In the genomic region with DNA sequence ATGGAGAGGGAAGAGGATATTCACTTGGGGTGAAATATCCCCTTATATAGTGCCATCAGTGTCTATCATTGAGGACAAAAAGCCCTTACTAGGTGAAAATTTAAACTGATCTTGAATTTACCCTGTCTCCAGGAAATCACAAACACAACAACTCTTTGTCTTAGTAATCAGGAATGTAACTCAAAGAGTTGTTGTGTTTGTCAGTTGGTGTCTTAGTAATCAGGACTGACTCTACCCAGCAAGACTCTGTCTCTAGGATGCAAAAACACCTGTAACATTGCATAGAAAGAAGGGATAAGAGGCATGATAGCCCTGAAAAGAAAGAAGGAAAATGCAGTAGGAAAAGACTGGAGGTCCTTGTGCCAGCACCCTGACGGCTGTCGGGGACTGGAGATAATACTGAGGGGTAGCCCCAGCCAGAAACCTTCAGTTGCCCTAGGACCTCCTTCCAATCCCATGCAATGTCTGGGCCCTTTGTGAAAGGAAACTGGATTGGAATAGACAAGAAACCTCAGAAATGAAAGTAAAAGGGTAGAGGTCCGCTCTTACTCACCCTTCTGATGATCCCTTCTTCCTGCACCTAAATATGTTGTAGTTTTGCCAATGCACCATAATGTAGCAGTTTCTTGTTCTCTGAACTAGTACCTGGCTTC, we compare ENCODE assay signal across 9 cellular contexts. TPM values are rescaled to one million over a fixed set of nuclear protein-coding genes. Genes with fewer than 3 reads are reported as not detected.
A peak's percentile ranks its signal among the peaks of the same experiment; 100 is the strongest.
DNase-seq lines count a peak whose midpoint lies in the region; ATAC-seq, FAIRE-seq and TF ChIP-seq lines count a peak whose summit lies in the region.
"Had no signal": no experiment of that assay in that cellular context is flagged by ENCODE, and none has a peak within 500 bp of the region (broad histone marks: within the 10 kb centered on the region; RNA-seq: fewer than 3 reads in every experiment).

No MANE protein-coding gene starts in this region.

- H3K36me3 Mint-ChIP-seq in activated T-cell treated with anti-CD3 and anti-CD28 coated beads, Interleukin-2, amount 50 U/mL, for 24 hours (ENCODE audit: low read depth) = peaks cover 21% of the 10 kb centered on the region
- H3K36me3 Mint-ChIP-seq in activated naive CD4-positive, alpha-beta T cell treated with anti-CD3 and anti-CD28 coated beads, Interleukin-2, amount 50 U/mL, for 72 hours = peaks cover 8 to 18% of the 10 kb centered on the region in 2 donors

- no peaks in the 10 kb centered on the region for H3K27me3 ChIP-seq in rectal smooth muscle tissue (ENCODE audit: control insufficient read depth, insufficient read depth, low read length)

- no peak for FAIRE-seq in H54 (lab: Jason Lieb, UNC)

- H3K9ac ChIP-seq in rectal smooth muscle tissue (ENCODE audit: low read length) = no peak overlapping the region

- H3K36me3 ChIP-seq in rectal smooth muscle tissue (ENCODE audit: control insufficient read depth, insufficient read depth, low read length) = no peaks in the 10 kb centered on the region

- no peaks in the 10 kb centered on the region for H3K27me3 Mint-ChIP-seq in activated T-cell treated with anti-CD3 and anti-CD28 coated beads, Interleukin-2, amount 50 U/mL, for 24 hours

- ATAC-seq in HG02973 (IDR thresholded peaks at IDR 0.05; ENCODE audit: unreplicated experiment) = peak; percentile 18
- peak; percentile 80 to 82 for ATAC-seq in activated naive CD4-positive, alpha-beta T cell treated with anti-CD3 and anti-CD28 coated beads, Interleukin-2, amount 50 U/mL, for 72 hours

- peak overlapping the region; percentile 38 for H3K27ac Mint-ChIP-seq in activated T-cell treated with anti-CD3 and anti-CD28 coated beads, Interleukin-2, amount 50 U/mL, for 24 hours
- H3K27ac Mint-ChIP-seq in activated naive CD4-positive, alpha-beta T cell treated with anti-CD3 and anti-CD28 coated beads, Interleukin-2, amount 50 U/mL, for 72 hours = peak overlapping the region; percentile 28 to 30

- H3K4me3 ChIP-seq in rectal smooth muscle tissue (ENCODE audit: low read length) = peak overlapping the region; percentile 4
- H3K4me3 ChIP-seq: PC-9 had no signal

- H3K27ac ChIP-seq in rectal smooth muscle tissue (ENCODE audit: low read depth, low read length) = no peak overlapping the region
- H3K27ac ChIP-seq: PC-9 had no signal

- no peak overlapping the region for H3K4me3 Mint-ChIP-seq in activated T-cell treated with anti-CD3 and anti-CD28 coated beads, Interleukin-2, amount 50 U/mL, for 24 hours

- H3K4me1 Mint-ChIP-seq in activated T-cell treated with anti-CD3 and anti-CD28 coated beads, Interleukin-2, amount 50 U/mL, for 24 hours (ENCODE audit: low read depth) = peaks cover 15% of the 10 kb centered on the region

- no peak for DNase-seq in activated T-cell treated with anti-CD3 and anti-CD28 coated beads, Interleukin-2, amount 50 U/mL, for 24 hours
- no peak for DNase-seq in activated T-cell treated with anti-CD3 and anti-CD28 coated beads for 4 hours
- DNase-seq in activated naive CD4-positive, alpha-beta T cell treated with anti-CD3 and anti-CD28 coated beads, Interleukin-2, amount 50 U/mL, for 72 hours (ENCODE audit: low spot score in 2 of 2) = no peak
- DNase-seq in H54 (ENCODE audit: insufficient read length, low spot score) = no peak
- DNase-seq in cerebellar nuclear complex (lab: John Stamatoyannopoulos, UW) = no peak
- no peak for DNase-seq in cerebellum (ENCODE audit: low spot score)

- H3K4me1 ChIP-seq in rectal smooth muscle tissue (ENCODE audit: control insufficient read depth, insufficient read depth, low read length) = no peaks in the 10 kb centered on the region

- TF ChIP-seq POLR2A in H54 (IDR thresholded peaks at IDR 0.05; ENCODE audit: low read depth, low read length) = no peak

- peaks cover 15% of the 10 kb centered on the region for H3K9me3 Mint-ChIP-seq in activated T-cell treated with anti-CD3 and anti-CD28 coated beads, Interleukin-2, amount 50 U/mL, for 24 hours
- peaks cover 0 to 3% of the 10 kb centered on the region in 2 donors for H3K9me3 Mint-ChIP-seq in activated naive CD4-positive, alpha-beta T cell treated with anti-CD3 and anti-CD28 coated beads, Interleukin-2, amount 50 U/mL, for 72 hours

RNA-seq across cellular contexts. Expression of a gene that starts 45.3 kb away (rescaled TPM):
- 100 to 1,000 TPM; 567 to 924 TPM for total RNA-seq in activated naive CD4-positive, alpha-beta T cell treated with anti-CD3 and anti-CD28 coated beads, Interleukin-2, amount 50 U/mL, for 72 hours
- 54.9 TPM for total RNA-seq in cerebellum

Comparison
In these comparisons a context has a peak if more than half of its experiments do, and no peak if none do; other contexts are left out.
1. RNA of a gene that starts 45.3 kb away (total RNA-seq): 567 to 924 TPM in activated naive CD4-positive, alpha-beta T cell treated with anti-CD3 and anti-CD28 coated beads, Interleukin-2, amount 50 U/mL, for 72 hours; 54.9 TPM in cerebellum (single experiment); every median in the first group is over 10 times any median in the second.